26 cellular contexts compared by ENCODE assay signal in genomic region chr1:5125208-5125607, GRCh38.
"Had no signal": no experiment of that assay in that cellular context is flagged by ENCODE, and none has a peak within 500 bp of the region (broad histone marks: within the 10 kb centered on the region; RNA-seq: fewer than 3 reads in every experiment).

No MANE protein-coding gene starts in this region.

- H3K27me3 Mint-ChIP-seq: activated CD4-positive, alpha-beta T cell treated with anti-CD3 and anti-CD28 coated beads, Interleukin-2, amount 10 ng/mL, durations not matched to agents 7 days and 5 days; activated CD8-positive, alpha-beta memory T cell treated with anti-CD3 and anti-CD28 coated beads, Interleukin-2, amount 10 ng/mL, durations not matched to agents 7 days and 5 days had no signal

- H3K36me3 Mint-ChIP-seq: activated CD8-positive, alpha-beta memory T cell treated with anti-CD3 and anti-CD28 coated beads, Interleukin-2, amount 10 ng/mL, durations not matched to agents 7 days and 5 days; activated naive CD4-positive, alpha-beta T cell treated with anti-CD3 and anti-CD28 coated beads, Interleukin-2, amount 50 U/mL, for 72 hours; mesothelial cell of epicardium; naive B cell had no signal

- H3K27me3 ChIP-seq: right atrium auricular region had no signal

- H3K4me1 Mint-ChIP-seq: mesothelial cell of epicardium, naive B cell, nephron progenitor cell, WTC11 had no signal

- H2AFZ ChIP-seq: parathyroid adenoma had no signal

- H3K9me3 Mint-ChIP-seq: activated CD4-positive, alpha-beta T cell treated with anti-CD3 and anti-CD28 coated beads, Interleukin-2, amount 10 ng/mL, durations not matched to agents 7 days and 5 days had no signal

- ATAC-seq: activated CD8-positive, alpha-beta memory T cell treated with anti-CD3 and anti-CD28 coated beads, Interleukin-2, amount 10 ng/mL, durations not matched to agents 7 days and 5 days; activated naive CD4-positive, alpha-beta T cell treated with anti-CD3 and anti-CD28 coated beads, Interleukin-2, amount 50 U/mL, for 72 hours; esophagus mucosa; left cardiac atrium; left ventricle myocardium superior; WTC11 had no signal

- H3K9me3 ChIP-seq: breast epithelium, suprapubic skin had no signal

- H3K27ac ChIP-seq: breast epithelium, parathyroid adenoma, right atrium auricular region, suprapubic skin, tibial artery had no signal

- H3K4me3 Mint-ChIP-seq: activated CD4-positive, alpha-beta memory T cell treated with anti-CD3 and anti-CD28 coated beads, Interleukin-2, amount 10 ng/mL, durations not matched to agents 7 days and 5 days; activated CD4-positive, alpha-beta T cell treated with anti-CD3 and anti-CD28 coated beads, Interleukin-2, amount 10 ng/mL, durations not matched to agents 7 days and 5 days; activated CD8-positive, alpha-beta memory T cell treated with anti-CD3 and anti-CD28 coated beads, Interleukin-2, amount 10 ng/mL, durations not matched to agents 7 days and 5 days; mesothelial cell of epicardium; naive B cell; nephron progenitor cell; WTC11 had no signal

- H3K9ac ChIP-seq: parathyroid adenoma had no signal

- H3K79me2 ChIP-seq: parathyroid adenoma had no signal

- H3K4me1 ChIP-seq: breast epithelium, parathyroid adenoma, right atrium auricular region, suprapubic skin, tibial artery had no signal

- H3K27ac Mint-ChIP-seq: activated CD4-positive, alpha-beta memory T cell treated with anti-CD3 and anti-CD28 coated beads, Interleukin-2, amount 10 ng/mL, durations not matched to agents 7 days and 5 days; activated CD4-positive, alpha-beta T cell treated with anti-CD3 and anti-CD28 coated beads, Interleukin-2, amount 10 ng/mL, durations not matched to agents 7 days and 5 days; activated CD8-positive, alpha-beta memory T cell treated with anti-CD3 and anti-CD28 coated beads, Interleukin-2, amount 10 ng/mL, durations not matched to agents 7 days and 5 days; activated naive CD4-positive, alpha-beta T cell treated with anti-CD3 and anti-CD28 coated beads, Interleukin-2, amount 50 U/mL, for 72 hours; mesothelial cell of epicardium; naive B cell; nephron progenitor cell; WTC11 had no signal

- DNase-seq: activated CD4-positive, alpha-beta memory T cell treated with anti-CD3 and anti-CD28 coated beads, Interleukin-2, amount 10 ng/mL, durations not matched to agents 7 days and 5 days; activated CD4-positive, alpha-beta T cell treated with anti-CD3 and anti-CD28 coated beads for 1 hour; activated CD4-positive, alpha-beta T cell treated with anti-CD3 and anti-CD28 coated beads, Interleukin-2, amount 10 ng/mL, durations not matched to agents 7 days and 5 days; activated CD8-positive, alpha-beta memory T cell treated with anti-CD3 and anti-CD28 coated beads, Interleukin-2, amount 10 ng/mL, durations not matched to agents 7 days and 5 days; activated naive CD4-positive, alpha-beta T cell; activated T-cell treated with anti-CD3 and anti-CD28 coated beads, Interleukin-2, amount 50 U/mL, for 48 hours; central memory CD4-positive, alpha-beta T cell; foreskin fibroblast; head of caudate nucleus; hippocampal formation; left cardiac atrium; left ventricle myocardium superior; naive B cell; nephron progenitor cell; stimulated activated CD4-positive, alpha-beta T cell treated with anti-CD3 and anti-CD28 coated beads, Interleukin-15, amount 100 ng/mL, for 24 hours; stimulated activated CD4-positive, alpha-beta T cell treated with anti-CD3 and anti-CD28 coated beads, Interleukin-2, amount 100 ng/mL, for 24 hours; stimulated activated naive CD4-positive, alpha-beta T cell; tibial artery had no signal
